Comparison of ENCODE assay signal across 22 cellular contexts in genomic region chr3:107738486-107739183, GRCh38.
"Had no signal": no experiment of that assay in that cellular context is flagged by ENCODE, and none has a peak within 500 bp of the region (broad histone marks: within the 10 kb centered on the region; RNA-seq: fewer than 3 reads in every experiment).

No MANE protein-coding gene starts in this region.

- H3K4me3 ChIP-seq: dorsolateral prefrontal cortex, gastrocnemius medialis, heart right ventricle, left ventricle myocardium inferior, lower lobe of right lung, sigmoid colon, skin epidermis, thyroid gland had no signal

- H3K4me1 ChIP-seq: lower lobe of right lung, sigmoid colon had no signal

- H3K36me3 ChIP-seq: gastrocnemius medialis, left ventricle myocardium inferior, lower lobe of right lung, thyroid gland had no signal

- ATAC-seq: esophagus mucosa; gastrocnemius medialis; heart right ventricle; left cardiac atrium; lower lobe of right lung; naive thymus-derived CD4-positive, alpha-beta T cell had no signal

- H3K9me3 ChIP-seq: gastrocnemius medialis, heart right ventricle, left ventricle myocardium inferior, lower lobe of right lung, sigmoid colon, thyroid gland had no signal

- H3K27me3 ChIP-seq: dorsolateral prefrontal cortex, gastrocnemius medialis, heart right ventricle, sigmoid colon, thyroid gland had no signal

- FAIRE-seq: keratinocyte, urothelium cell line had no signal

- DNase-seq: cortex of kidney; dorsolateral prefrontal cortex; effector CD8-positive, alpha-beta T cell; gastrocnemius medialis; heart right ventricle; hypothalamus; left cardiac atrium; left ventricle myocardium inferior; lower lobe of right lung; mesendoderm; naive thymus-derived CD4-positive, alpha-beta T cell; nephron progenitor cell; posterior cingulate gyrus; sigmoid colon; stimulated activated CD4-positive, alpha-beta T cell treated with anti-CD3 and anti-CD28 coated beads, Interleukin-2, amount 100 ng/mL, for 24 hours; stimulated activated CD4-positive, alpha-beta T cell treated with anti-CD3 and anti-CD28 coated beads, Interleukin-4, amount 100 ng/mL, for 4 hours; stimulated activated naive CD4-positive, alpha-beta T cell treated with Interleukin-2 at 50 U/mL for 16 hours; thyroid gland had no signal

- H3K27ac ChIP-seq: dorsolateral prefrontal cortex, gastrocnemius medialis, heart right ventricle, left ventricle myocardium inferior, lower lobe of right lung, sigmoid colon, skin epidermis, thyroid gland had no signal
